In the genomic region with DNA sequence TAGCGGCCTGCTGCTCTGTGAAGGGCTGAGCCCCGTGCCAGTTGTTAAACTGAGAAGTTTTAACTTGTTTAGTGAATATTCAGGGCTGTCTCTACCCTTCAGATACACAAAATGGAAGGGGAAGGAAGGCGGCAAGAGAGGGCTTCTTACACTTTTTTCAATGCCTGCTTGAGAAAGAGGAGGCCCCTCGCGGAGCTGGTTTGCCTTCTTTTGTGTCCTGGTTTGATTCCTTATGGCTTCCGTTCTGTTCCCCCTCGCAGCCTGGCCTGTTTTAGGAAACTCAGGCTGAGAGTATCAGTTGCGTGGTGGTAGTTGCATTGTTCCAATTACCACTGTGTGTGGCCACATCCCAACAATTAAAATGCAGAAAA, we compare ENCODE assay signal across 8 cellular contexts. TPM values are rescaled to one million over a fixed set of nuclear protein-coding genes. Genes with fewer than 3 reads are reported as not detected.
A peak's percentile ranks its signal among the peaks of the same experiment; 100 is the strongest.
DNase-seq lines count a peak whose midpoint lies in the region; ATAC-seq lines count a peak whose summit lies in the region.

No MANE protein-coding gene starts in this region.

- intact Hi-C loops in naive thymus-derived CD4-positive, alpha-beta T cell (cut with micrococcal nuclease) = loop anchor here (2.0 to 10.0 kb wide), 8 partner anchors 160 to 1836 kb away; partner anchors contain the start of genes SPATA24 (in 2 of the 2), BRD8 (in 1 of the 2), CYSTM1 (in 1 of the 2) and FAM13B (in 1 of the 2)

- peaks cover 0 to 2% of the 10 kb centered on the region in 2 donors for H3K27me3 Mint-ChIP-seq in CD8-positive, alpha-beta memory T cell
- H3K27me3 Mint-ChIP-seq in naive thymus-derived CD4-positive, alpha-beta T cell = no peaks in the 10 kb centered on the region

- CTCF ChIA-PET in CD8-positive, alpha-beta memory T cell (lab: Charles Lee) = interaction anchor here (1.4 to 14.3 kb wide), 2 partner anchors 12 to 126 kb away, joined by 4 to 266 read pairs; partner anchors contain the start of genes EGR1 and KDM3B
- CTCF ChIA-PET in naive thymus-derived CD4-positive, alpha-beta T cell (lab: Charles Lee) = interaction anchor here (0.9 to 8.4 kb wide), 3 partner anchors 9 to 108 kb away, joined by 4 to 117 read pairs (median 5); partner anchors contain the start of gene KDM3B

- peak in 1 of 5 donors; percentile 21 for DNase-seq in CD8-positive, alpha-beta memory T cell
- DNase-seq in NCI-H69 (lab: John Stamatoyannopoulos, UW) (peak; percentile 20), GM19238 (ENCODE audit: insufficient read length, low spot score) (no peak), inferior parietal cortex (ENCODE audit: extremely low spot score) (no peak)
- no peak for DNase-seq in effector memory CD4-positive, alpha-beta T cell
- DNase-seq in naive thymus-derived CD4-positive, alpha-beta T cell = peak in 1 of 9 donors; percentile 7

- no peak for ATAC-seq in naive thymus-derived CD4-positive, alpha-beta T cell
- no peak for ATAC-seq in activated CD4-positive, CD25-positive, alpha-beta regulatory T cell treated with anti-CD3 and anti-CD28 coated beads, Interleukin-2, amount 50 U/mL, for 24 hours
- ATAC-seq in GM21717 (IDR thresholded peaks at IDR 0.05; ENCODE audit: unreplicated experiment) = no peak

- H3K4me3 Mint-ChIP-seq in CD8-positive, alpha-beta memory T cell = peak overlapping the region; percentile 90 to 95 (median 91)
- H3K4me3 Mint-ChIP-seq in naive thymus-derived CD4-positive, alpha-beta T cell = peak overlapping the region; percentile 77 to 98 (median 94)

- peak overlapping the region; percentile 85 for H3K27ac ChIP-seq in CD8-positive, alpha-beta memory T cell (ENCODE audit: low read depth, low read length)
- peak overlapping the region; percentile 93 for H3K27ac ChIP-seq in effector memory CD4-positive, alpha-beta T cell (ENCODE audit: insufficient read depth, low read length, poor library complexity, severe bottlenecking)
- peak overlapping the region; percentile 95 for H3K27ac ChIP-seq in naive thymus-derived CD4-positive, alpha-beta T cell (ENCODE audit: low read depth, low read length)

- POLR2A ChIA-PET in CD8-positive, alpha-beta memory T cell (lab: Charles Lee) = interaction anchor here (0.8 to 7.4 kb wide), 2 partner anchors 13 to 204 kb away, joined by 3 to 120 read pairs; partner anchors contain the start of genes ETF1 and KDM3B
- POLR2A ChIA-PET in naive thymus-derived CD4-positive, alpha-beta T cell (lab: Charles Lee) = interaction anchor here (0.6 to 13.8 kb wide), 8 partner anchors 8 to 1003 kb away, joined by 3 to 343 read pairs (median 4); partner anchors contain the start of genes CDC23, CDC25C, HSPA9 and KDM3B

- peaks cover 0 to 32% (median 2%) of the 10 kb centered on the region in 3 donors for H3K36me3 Mint-ChIP-seq in CD8-positive, alpha-beta memory T cell
- H3K36me3 Mint-ChIP-seq in naive thymus-derived CD4-positive, alpha-beta T cell = peaks cover 0 to 17% (median 5%) of the 10 kb centered on the region in 5 donors

- H3K9me3 ChIP-seq in CD8-positive, alpha-beta memory T cell (ENCODE audit: low read length) = no peaks in the 10 kb centered on the region
- H3K9me3 ChIP-seq in effector memory CD4-positive, alpha-beta T cell (ENCODE audit: control insufficient read depth, low read length) = no peaks in the 10 kb centered on the region
- no peaks in the 10 kb centered on the region for H3K9me3 ChIP-seq in naive thymus-derived CD4-positive, alpha-beta T cell (ENCODE audit: control insufficient read depth in 2 of 3, low read length in 3 of 3)

- peaks cover 37 to 42% (median 41%) of the 10 kb centered on the region in 3 donors for H3K4me1 Mint-ChIP-seq in CD8-positive, alpha-beta memory T cell
- peaks cover 16 to 43% (median 40%) of the 10 kb centered on the region in 7 donors for H3K4me1 Mint-ChIP-seq in naive thymus-derived CD4-positive, alpha-beta T cell

- peak overlapping the region; percentile 70 for H3K4me3 ChIP-seq in CD8-positive, alpha-beta memory T cell (ENCODE audit: low read length)
- H3K4me3 ChIP-seq in effector memory CD4-positive, alpha-beta T cell (ENCODE audit: insufficient read depth, low read depth, low read length, poor library complexity, severe bottlenecking) = peak overlapping the region; percentile 89
- peak overlapping the region; percentile 86 for H3K4me3 ChIP-seq in naive thymus-derived CD4-positive, alpha-beta T cell (ENCODE audit: low read length)

- H3K27ac Mint-ChIP-seq in CD8-positive, alpha-beta memory T cell = peak overlapping the region; percentile 87 to 97 (median 90)
- H3K27ac Mint-ChIP-seq in naive thymus-derived CD4-positive, alpha-beta T cell = peak overlapping the region; percentile 86 to 99 (median 92)

- H3K4me1 ChIP-seq in CD8-positive, alpha-beta memory T cell (ENCODE audit: insufficient read depth, low read length) = peaks cover 31% of the 10 kb centered on the region
- peaks cover 4% of the 10 kb centered on the region for H3K4me1 ChIP-seq in effector memory CD4-positive, alpha-beta T cell (ENCODE audit: control insufficient read depth, insufficient read depth, low read length, poor library complexity, severe bottlenecking)
- peaks cover 17 to 25% of the 10 kb centered on the region in 2 donors for H3K4me1 ChIP-seq in naive thymus-derived CD4-positive, alpha-beta T cell (ENCODE audit: control insufficient read depth in 2 of 2, insufficient read depth in 2 of 2, low read length in 2 of 2)

- peaks cover 8% of the 10 kb centered on the region for H3K36me3 ChIP-seq in CD8-positive, alpha-beta memory T cell (ENCODE audit: insufficient read depth, low read length)
- H3K36me3 ChIP-seq in effector memory CD4-positive, alpha-beta T cell (ENCODE audit: control insufficient read depth, insufficient read depth, low read length) = no peaks in the 10 kb centered on the region
- peaks cover 0 to 21% (median 4%) of the 10 kb centered on the region in 3 experiments for H3K36me3 ChIP-seq in naive thymus-derived CD4-positive, alpha-beta T cell (ENCODE audit: control insufficient read depth in 2 of 3, insufficient read depth in 3 of 3, low read length in 3 of 3)

- no peaks in the 10 kb centered on the region for H3K27me3 ChIP-seq in CD8-positive, alpha-beta memory T cell (ENCODE audit: insufficient read depth, low read length, poor library complexity, severe bottlenecking)
- no peaks in the 10 kb centered on the region for H3K27me3 ChIP-seq in effector memory CD4-positive, alpha-beta T cell (replicated peaks; ENCODE audit: control insufficient read depth, insufficient read depth, low read length, poor library complexity, severe bottlenecking)
- no peaks in the 10 kb centered on the region for H3K27me3 ChIP-seq in naive thymus-derived CD4-positive, alpha-beta T cell (ENCODE audit: control insufficient read depth in 2 of 2, insufficient read depth in 2 of 2, low read length in 2 of 2)

- H3K9me3 Mint-ChIP-seq in CD8-positive, alpha-beta memory T cell = no peaks in the 10 kb centered on the region
- H3K9me3 Mint-ChIP-seq in naive thymus-derived CD4-positive, alpha-beta T cell = peaks cover 0 to 5% (median 0%) of the 10 kb centered on the region in 11 donors

RNA-seq across cellular contexts. Expression of gene FAM53C, which starts 1.0 kb away (rescaled TPM):
- 10 to 100 TPM; 29.5 to 32.2 TPM for total RNA-seq in CD8-positive, alpha-beta memory T cell
- polyA plus RNA-seq in CD8-positive, alpha-beta memory T cell = 20.6 TPM
- total RNA-seq in naive thymus-derived CD4-positive, alpha-beta T cell = 10 to 100 TPM; 25.0 to 71.8 (median 27.7) TPM
- 10 to 100 TPM; 18.1 to 27.0 TPM for polyA plus RNA-seq in naive thymus-derived CD4-positive, alpha-beta T cell

RNA-seq across cellular contexts. Expression of gene CDC25C, which starts 7.5 kb away (rescaled TPM):
- total RNA-seq in CD8-positive, alpha-beta memory T cell = 1 to 10 TPM; 4.3 to 5.3 TPM
- polyA plus RNA-seq in CD8-positive, alpha-beta memory T cell = not detected
- total RNA-seq in naive thymus-derived CD4-positive, alpha-beta T cell = 1 to 10 TPM in 1 of 5 experiments, not detected in 4; 9.8 TPM
- polyA plus RNA-seq in naive thymus-derived CD4-positive, alpha-beta T cell = not detected

RNA-seq across cellular contexts. Expression of gene KDM3B, which starts 13.4 kb away (rescaled TPM):
- total RNA-seq in CD8-positive, alpha-beta memory T cell = 10 to 100 TPM; 42.4 to 44.7 TPM
- polyA plus RNA-seq in CD8-positive, alpha-beta memory T cell = 14.7 TPM
- total RNA-seq in naive thymus-derived CD4-positive, alpha-beta T cell = 10 to 100 TPM; 67.7 to 90.2 (median 82.8) TPM
- 10 to 100 TPM; 12.8 to 15.1 TPM for polyA plus RNA-seq in naive thymus-derived CD4-positive, alpha-beta T cell
